In the genomic region with DNA sequence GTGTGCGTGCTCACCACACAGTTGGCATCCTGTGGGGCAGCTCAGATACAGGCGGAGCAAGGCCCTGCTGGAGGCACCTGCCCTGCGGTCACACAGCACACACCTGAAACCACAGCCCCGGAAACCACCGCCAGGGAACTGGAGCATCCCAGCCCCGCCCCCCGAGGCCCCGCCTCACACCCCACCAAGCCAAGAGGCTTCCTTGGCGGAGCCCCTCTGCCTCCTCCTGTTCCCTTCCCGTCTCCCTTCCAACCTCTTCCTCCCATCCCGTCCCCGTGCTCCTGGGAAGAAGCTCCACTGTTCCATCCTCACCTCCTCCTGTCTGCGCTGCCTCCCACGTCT, we compare ENCODE assay signal across 19 cellular contexts.
DNase-seq lines count a peak whose midpoint lies in the region; ATAC-seq and TF ChIP-seq lines count a peak whose summit lies in the region.
"Had no signal": no experiment of that assay in that cellular context is flagged by ENCODE, and none has a peak within 500 bp of the region (broad histone marks: within the 10 kb centered on the region; RNA-seq: fewer than 3 reads in every experiment).

No MANE protein-coding gene starts in this region.

- H3K4me1 ChIP-seq in lower lobe of right lung: no peaks in the 10 kb centered on the region
- H3K4me1 ChIP-seq: A549, Caco-2, colonic mucosa had no signal

- H3K4me3 Mint-ChIP-seq in activated CD4-positive, alpha-beta T cell treated with anti-CD3 and anti-CD28 coated beads, Interleukin-2, amount 10 ng/mL, durations not matched to agents 24 days and 14 days: no peak overlapping the region
- H3K4me3 Mint-ChIP-seq in HFFc6: no peak overlapping the region
- H3K4me3 Mint-ChIP-seq: activated T-helper 1 cell treated with anti-CD3 and anti-CD28 coated beads, Interleukin-12 subunit alpha, Interleukin-12 subunit beta, Interleukin-2, Interleukin-4 antibody, amounts not matched to agents 30 ng/mL and 10 ng/mL and 1 ng/mL, durations not matched to agents 14 hours and 24 hours and 36 hours; mesothelial cell of epicardium; stimulated activated effector memory CD8-positive, alpha-beta T cell treated with anti-CD3 and anti-CD28 coated beads, Interleukin-12 subunit alpha, Interleukin-12 subunit beta, amount 100 ng/mL, for 72 hours had no signal

- no peaks in the 10 kb centered on the region for H3K36me3 ChIP-seq in lower lobe of right lung
- H3K36me3 ChIP-seq: colonic mucosa had no signal

- H3K36me3 Mint-ChIP-seq in activated CD4-positive, alpha-beta T cell treated with anti-CD3 and anti-CD28 coated beads, Interleukin-2, amount 10 ng/mL, durations not matched to agents 24 days and 14 days (ENCODE audit: low read depth): no peaks in the 10 kb centered on the region
- H3K36me3 Mint-ChIP-seq in activated naive CD4-positive, alpha-beta T cell treated with anti-CD3 and anti-CD28 coated beads, Interleukin-2, amount 50 U/mL, for 72 hours: no peaks in the 10 kb centered on the region
- no peaks in the 10 kb centered on the region for H3K36me3 Mint-ChIP-seq in HFFc6 (ENCODE audit: low read depth)
- H3K36me3 Mint-ChIP-seq: mesothelial cell of epicardium; stimulated activated effector memory CD8-positive, alpha-beta T cell treated with anti-CD3 and anti-CD28 coated beads, Interleukin-12 subunit alpha, Interleukin-12 subunit beta, amount 100 ng/mL, for 72 hours had no signal

- no peaks in the 10 kb centered on the region for H3K4me1 Mint-ChIP-seq in activated CD4-positive, alpha-beta T cell treated with anti-CD3 and anti-CD28 coated beads, Interleukin-2, amount 10 ng/mL, durations not matched to agents 24 days and 14 days
- H3K4me1 Mint-ChIP-seq in HFFc6 (ENCODE audit: low read depth): no peaks in the 10 kb centered on the region
- H3K4me1 Mint-ChIP-seq: mesothelial cell of epicardium; stimulated activated effector memory CD8-positive, alpha-beta T cell treated with anti-CD3 and anti-CD28 coated beads, Interleukin-12 subunit alpha, Interleukin-12 subunit beta, amount 100 ng/mL, for 72 hours had no signal

- H3K27me3 Mint-ChIP-seq in activated CD4-positive, alpha-beta T cell treated with anti-CD3 and anti-CD28 coated beads, Interleukin-2, amount 10 ng/mL, durations not matched to agents 24 days and 14 days: no peaks in the 10 kb centered on the region
- no peaks in the 10 kb centered on the region; the same call in 1 of the 2 replicates for H3K27me3 Mint-ChIP-seq in HFFc6 (ENCODE audit: insufficient read depth)

- H3K4me3 ChIP-seq in GM12865 (ENCODE audit: low read depth, low read length): no peak overlapping the region
- H3K4me3 ChIP-seq in lower lobe of right lung: no peak overlapping the region
- H3K4me3 ChIP-seq: A549, colonic mucosa had no signal

- intact Hi-C loops in activated CD4-positive, alpha-beta T cell treated with anti-CD3 and anti-CD28 coated beads, Interleukin-2, amount 10 ng/mL, durations not matched to agents 24 days and 14 days (cut with micrococcal nuclease): no loop called here
- intact Hi-C loops in lower lobe of right lung (cut with DNase I): no loop called here

- no peaks in the 10 kb centered on the region for H3K9me3 ChIP-seq in lower lobe of right lung
- H3K9me3 ChIP-seq: A549, Caco-2, colonic mucosa had no signal

- no peak overlapping the region for H3K27ac ChIP-seq in lower lobe of right lung
- H3K27ac ChIP-seq: A549, colonic mucosa had no signal

- TF ChIP-seq CTCF in GM12865 (IDR thresholded peaks at IDR 0.05; ENCODE audit: insufficient read depth, low read depth, low read length, missing control alignments) (no peak), lower lobe of right lung (IDR thresholded peaks at IDR 0.05) (no peak), HFFc6 (IDR thresholded peaks at IDR 0.05) (no peak)

- H3K27ac Mint-ChIP-seq in activated CD4-positive, alpha-beta T cell treated with anti-CD3 and anti-CD28 coated beads, Interleukin-2, amount 10 ng/mL, durations not matched to agents 24 days and 14 days: no peak overlapping the region
- no peak overlapping the region for H3K27ac Mint-ChIP-seq in activated naive CD4-positive, alpha-beta T cell treated with anti-CD3 and anti-CD28 coated beads, Interleukin-2, amount 50 U/mL, for 72 hours
- no peak overlapping the region for H3K27ac Mint-ChIP-seq in HFFc6
- H3K27ac Mint-ChIP-seq: activated T-helper 1 cell treated with anti-CD3 and anti-CD28 coated beads, Interleukin-12 subunit alpha, Interleukin-12 subunit beta, Interleukin-2, Interleukin-4 antibody, amounts not matched to agents 30 ng/mL and 10 ng/mL and 1 ng/mL, durations not matched to agents 14 hours and 24 hours and 36 hours; mesothelial cell of epicardium; stimulated activated effector memory CD8-positive, alpha-beta T cell treated with anti-CD3 and anti-CD28 coated beads, Interleukin-12 subunit alpha, Interleukin-12 subunit beta, amount 100 ng/mL, for 72 hours had no signal

- peak; percentile 51 to 54 for ATAC-seq in activated naive CD4-positive, alpha-beta T cell treated with anti-CD3 and anti-CD28 coated beads, Interleukin-2, amount 50 U/mL, for 72 hours
- no peak for ATAC-seq in lower lobe of right lung
- ATAC-seq in GM21367 (IDR thresholded peaks at IDR 0.05; ENCODE audit: unreplicated experiment): no peak
- ATAC-seq: A549; sciatic nerve; stimulated activated effector memory CD8-positive, alpha-beta T cell treated with anti-CD3 and anti-CD28 coated beads, Interleukin-12 subunit alpha, Interleukin-12 subunit beta, amount 100 ng/mL, for 72 hours had no signal

- DNase-seq in activated CD4-positive, alpha-beta T cell treated with anti-CD3 and anti-CD28 coated beads for 48 hours: peak; percentile 46
- no peak for DNase-seq in activated CD4-positive, alpha-beta T cell treated with anti-CD3 and anti-CD28 coated beads, Interleukin-2, amount 10 ng/mL, durations not matched to agents 24 days and 14 days
- DNase-seq in GM12865 (ENCODE audit: low read depth) (peak; percentile 48), lower lobe of right lung (peak; percentile 48), ecto neural progenitor cell (ENCODE audit: low spot score) (no peak), HFFc6 (no peak)
- DNase-seq in activated naive CD4-positive, alpha-beta T cell treated with anti-CD3 and anti-CD28 coated beads, Interleukin-2, amount 50 U/mL, for 72 hours (ENCODE audit: low spot score in 2 of 2): peak in 1 of 2 donors; percentile 46
- DNase-seq: Caco-2, colonic mucosa, GF-D8, head of caudate nucleus, NCI-H1694, NCI-H510A had no signal

- H3K9me3 Mint-ChIP-seq in activated CD4-positive, alpha-beta T cell treated with anti-CD3 and anti-CD28 coated beads, Interleukin-2, amount 10 ng/mL, durations not matched to agents 24 days and 14 days: no peaks in the 10 kb centered on the region
- H3K9me3 Mint-ChIP-seq in activated naive CD4-positive, alpha-beta T cell treated with anti-CD3 and anti-CD28 coated beads, Interleukin-2, amount 50 U/mL, for 72 hours: no peaks in the 10 kb centered on the region
- peaks cover 14% of the 10 kb centered on the region for H3K9me3 Mint-ChIP-seq in HFFc6
- H3K9me3 Mint-ChIP-seq: activated T-helper 1 cell treated with anti-CD3 and anti-CD28 coated beads, Interleukin-12 subunit alpha, Interleukin-12 subunit beta, Interleukin-2, Interleukin-4 antibody, amounts not matched to agents 30 ng/mL and 10 ng/mL and 1 ng/mL, durations not matched to agents 14 hours and 24 hours and 36 hours; mesothelial cell of epicardium; stimulated activated effector memory CD8-positive, alpha-beta T cell treated with anti-CD3 and anti-CD28 coated beads, Interleukin-12 subunit alpha, Interleukin-12 subunit beta, amount 100 ng/mL, for 72 hours had no signal

- peaks cover 3% of the 10 kb centered on the region for H3K27me3 ChIP-seq in lower lobe of right lung (ENCODE audit: low read depth)
- H3K27me3 ChIP-seq: colonic mucosa had no signal

Comparison
In these comparisons a context has a peak if more than half of its experiments do, and no peak if none do; other contexts are left out.
1. DNase-seq: peak in activated CD4-positive, alpha-beta T cell treated with anti-CD3 and anti-CD28 coated beads for 48 hours (single experiment), GM12865 (single experiment) and lower lobe of right lung (single experiment); none in activated CD4-positive, alpha-beta T cell treated with anti-CD3 and anti-CD28 coated beads, Interleukin-2, amount 10 ng/mL, durations not matched to agents 24 days and 14 days (single experiment), ecto neural progenitor cell (single experiment) and HFFc6 (single experiment).
2. ATAC-seq: peak in activated naive CD4-positive, alpha-beta T cell treated with anti-CD3 and anti-CD28 coated beads, Interleukin-2, amount 50 U/mL, for 72 hours (2 of 2); none in lower lobe of right lung (0 of 2) and GM21367 (single experiment).